1 cellular context compared by ENCODE assay signal in genomic region chr1:121519042-121519755, GRCh38.
A peak's percentile ranks its signal among the peaks of the same experiment; 100 is the strongest.
TF ChIP-seq lines count a peak whose summit lies in the region.

No MANE protein-coding gene starts in this region.

TF ChIP-seq in HEK293, 187 proteins besides CTCF, POLR2A, EP300 and RAD21 (continued from another document and continues in another):
- peak; percentile 96 for TF ChIP-seq GLIS2 (tag by site-specific recombination; IDR thresholded peaks at IDR 0.05)
- TF ChIP-seq ZFP69B (tag by site-specific recombination; IDR thresholded peaks at IDR 0.05) = peak; percentile 47; the same call in 1 of the 2 replicates
- no peak for TF ChIP-seq ZNF621 (tag by site-specific recombination; IDR thresholded peaks at IDR 0.05)
- no peak for TF ChIP-seq ZFP3 (tag by site-specific recombination; IDR thresholded peaks at IDR 0.05; ENCODE audit: low read depth)
- TF ChIP-seq ZNF658 (tag by site-specific recombination; IDR thresholded peaks at IDR 0.05) = no peak
- peak; percentile 93 for TF ChIP-seq ZNF341 (tag by site-specific recombination; IDR thresholded peaks at IDR 0.05; ENCODE audit: low read depth)
- TF ChIP-seq ZNF239 (tag by site-specific recombination; IDR thresholded peaks at IDR 0.05) = no peak
- TF ChIP-seq ZNF148 (tag by site-specific recombination; IDR thresholded peaks at IDR 0.05; ENCODE audit: borderline replicate concordance) = no peak
- TF ChIP-seq ZNF404 (tag by site-specific recombination; IDR thresholded peaks at IDR 0.05) = no peak
- TF ChIP-seq BCL6B (tag by site-specific recombination; IDR thresholded peaks at IDR 0.05) = no peak
- TF ChIP-seq ZNF37A (tag by site-specific recombination; IDR thresholded peaks at IDR 0.05) = no peak
- TF ChIP-seq ZNF664 (tag by site-specific recombination; IDR thresholded peaks at IDR 0.05) = no peak
- peak; percentile 77 for TF ChIP-seq EGR2 (tag by site-specific recombination; IDR thresholded peaks at IDR 0.05; ENCODE audit: low read depth)
- TF ChIP-seq ZNF292 (tag by site-specific recombination; IDR thresholded peaks at IDR 0.05; ENCODE audit: borderline replicate concordance, low read depth) = no peak
- no peak for TF ChIP-seq PRDM1 (tag by site-specific recombination; IDR thresholded peaks at IDR 0.05)
- no peak for TF ChIP-seq REST (tag by site-specific recombination; IDR thresholded peaks at IDR 0.05)
- peak; percentile 21 for TF ChIP-seq SP3 (tag by site-specific recombination; IDR thresholded peaks at IDR 0.05)
- TF ChIP-seq ZNF280D (tag by site-specific recombination; IDR thresholded peaks at IDR 0.05) = no peak
- 0 out of 2 replicates have a peak, but pooled peaks have one; percentile 24 for TF ChIP-seq ZNF561 (tag by site-specific recombination; IDR thresholded peaks at IDR 0.05; ENCODE audit: borderline replicate concordance)
- TF ChIP-seq ZBTB6 (tag by site-specific recombination; IDR thresholded peaks at IDR 0.05) = no peak
- no peak for TF ChIP-seq ZNF112 (tag by site-specific recombination; IDR thresholded peaks at IDR 0.05)
- no peak for TF ChIP-seq ZBTB7A (tag by site-specific recombination; IDR thresholded peaks at IDR 0.05; ENCODE audit: low read depth)
- TF ChIP-seq YY1 (tag by site-specific recombination; IDR thresholded peaks at IDR 0.05) = peak; percentile 29; the same call in 1 of the 2 replicates
- TF ChIP-seq ZNF704 (tag by site-specific recombination; IDR thresholded peaks at IDR 0.05) = no peak
- no peak; the same call in 1 of the 2 replicates for TF ChIP-seq ZNF449 (tag by site-specific recombination; IDR thresholded peaks at IDR 0.05)
- no peak for TF ChIP-seq ELK4 (IDR thresholded peaks at IDR 0.05; ENCODE audit: borderline replicate concordance, low read depth, low read length)
- TF ChIP-seq ZNF214 (tag by site-specific recombination; IDR thresholded peaks at IDR 0.05; ENCODE audit: borderline replicate concordance) = no peak
- TF ChIP-seq SALL2 (tag by site-specific recombination; IDR thresholded peaks at IDR 0.05; ENCODE audit: borderline replicate concordance) = no peak
- no peak for TF ChIP-seq ZNF114 (tag by site-specific recombination; IDR thresholded peaks at IDR 0.05)
- TF ChIP-seq PRDM4 (tag by site-specific recombination; IDR thresholded peaks at IDR 0.05) = no peak
- TF ChIP-seq ZBTB8A (tag by site-specific recombination; IDR thresholded peaks at IDR 0.05) = peak; percentile 90
- no peak for TF ChIP-seq ZNF514 (tag by site-specific recombination; IDR thresholded peaks at IDR 0.05)
- no peak for TF ChIP-seq ZNF184 (tag by site-specific recombination; IDR thresholded peaks at IDR 0.05)
- TF ChIP-seq RBAK (tag by site-specific recombination; IDR thresholded peaks at IDR 0.05) = no peak
- TF ChIP-seq ZNF624 (tag by site-specific recombination; IDR thresholded peaks at IDR 0.05) = no peak
- TF ChIP-seq ZNF670 (tag by site-specific recombination; IDR thresholded peaks at IDR 0.05; ENCODE audit: low read depth) = no peak
- TF ChIP-seq ZNF10 (tag by site-specific recombination; IDR thresholded peaks at IDR 0.05) = no peak
- no peak for TF ChIP-seq ZNF488 (tag by site-specific recombination; IDR thresholded peaks at IDR 0.05)
- TF ChIP-seq ZNF580 (tag by site-specific recombination; IDR thresholded peaks at IDR 0.05) = no peak
- TF ChIP-seq ZNF558 (tag by site-specific recombination; IDR thresholded peaks at IDR 0.05) = no peak
- no peak for TF ChIP-seq ZNF837 (tag by site-specific recombination; IDR thresholded peaks at IDR 0.05)
- TF ChIP-seq ZNF19 (tag by site-specific recombination; IDR thresholded peaks at IDR 0.05; ENCODE audit: low read depth) = no peak
